26 cellular contexts compared by ENCODE assay signal in genomic region chr15:25207369-25207768, GRCh38.
"Had no signal": no experiment of that assay in that cellular context is flagged by ENCODE, and none has a peak within 500 bp of the region (broad histone marks: within the 10 kb centered on the region; RNA-seq: fewer than 3 reads in every experiment).

No MANE protein-coding gene starts in this region.

- H3K27me3 ChIP-seq: ascending aorta, cardiac muscle cell had no signal

- H3K4me3 ChIP-seq: ascending aorta, cardiac muscle cell had no signal

- H3K27ac ChIP-seq: ascending aorta, cardiac muscle cell, VCaP had no signal

- H3K36me3 ChIP-seq: ascending aorta, cardiac muscle cell had no signal

- H3K4me1 ChIP-seq: ascending aorta had no signal

- H3K9me3 ChIP-seq: ascending aorta had no signal

- DNase-seq: activated B cell treated with CpG ODN at 0.5 μM for 24 hours; activated CD4-positive, alpha-beta memory T cell treated with anti-CD3 and anti-CD28 coated beads, Interleukin-2, amount 10 ng/mL, durations not matched to agents 7 days and 5 days; activated CD4-positive, alpha-beta T cell treated with anti-CD3 and anti-CD28 coated beads for 1 hour; activated CD4-positive, alpha-beta T cell treated with anti-CD3 and anti-CD28 coated beads for 36 hours; activated CD4-positive, alpha-beta T cell treated with anti-CD3 and anti-CD28 coated beads for 48 hours; activated CD4-positive, alpha-beta T cell treated with anti-CD3 and anti-CD28 coated beads, Interleukin-2, amount 50 U/mL, for 48 hours; activated CD8-positive, alpha-beta memory T cell treated with anti-CD3 and anti-CD28 coated beads for 24 hours; activated CD8-positive, alpha-beta memory T cell treated with anti-CD3 and anti-CD28 coated beads, Interleukin-2, amount 10 ng/mL, durations not matched to agents 7 days and 5 days; activated CD8-positive, alpha-beta memory T cell treated with anti-CD3 and anti-CD28 coated beads, Interleukin-2, amount 50 U/mL, for 48 hours; activated CD8-positive, alpha-beta T cell treated with anti-CD3 and anti-CD28 coated beads, Interleukin-2, amount 10 ng/mL, durations not matched to agents 7 days and 5 days; activated effector memory CD4-positive, alpha-beta T cell treated with Interleukin-2 at 50 U/mL for 16 hours; activated gamma-delta T cell; activated naive CD4-positive, alpha-beta T cell treated with anti-CD3 and anti-CD28 coated beads, Interleukin-2, amount 10 ng/mL, durations not matched to agents 7 days and 5 days; activated naive CD4-positive, alpha-beta T cell treated with Interleukin-2 at 50 U/mL for 16 hours; activated naive CD8-positive, alpha-beta T cell treated with anti-CD3 and anti-CD28 coated beads, Interleukin-2, amount 10 ng/mL, durations not matched to agents 7 days and 5 days; activated naive CD8-positive, alpha-beta T cell treated with anti-CD3 and anti-CD28 coated beads, Interleukin-2, amount 50 U/mL, for 24 hours; activated T-cell treated with anti-CD3 and anti-CD28 coated beads, Interleukin-2, amount 50 U/mL, for 24 hours; activated T-cell treated with anti-CD3 and anti-CD28 coated beads, Interleukin-2, amount 50 U/mL, for 48 hours; amygdala; anterior cingulate cortex; T-helper 1 cell; T-helper 2 cell; T-helper 9 cell had no signal
